In the genomic region with DNA sequence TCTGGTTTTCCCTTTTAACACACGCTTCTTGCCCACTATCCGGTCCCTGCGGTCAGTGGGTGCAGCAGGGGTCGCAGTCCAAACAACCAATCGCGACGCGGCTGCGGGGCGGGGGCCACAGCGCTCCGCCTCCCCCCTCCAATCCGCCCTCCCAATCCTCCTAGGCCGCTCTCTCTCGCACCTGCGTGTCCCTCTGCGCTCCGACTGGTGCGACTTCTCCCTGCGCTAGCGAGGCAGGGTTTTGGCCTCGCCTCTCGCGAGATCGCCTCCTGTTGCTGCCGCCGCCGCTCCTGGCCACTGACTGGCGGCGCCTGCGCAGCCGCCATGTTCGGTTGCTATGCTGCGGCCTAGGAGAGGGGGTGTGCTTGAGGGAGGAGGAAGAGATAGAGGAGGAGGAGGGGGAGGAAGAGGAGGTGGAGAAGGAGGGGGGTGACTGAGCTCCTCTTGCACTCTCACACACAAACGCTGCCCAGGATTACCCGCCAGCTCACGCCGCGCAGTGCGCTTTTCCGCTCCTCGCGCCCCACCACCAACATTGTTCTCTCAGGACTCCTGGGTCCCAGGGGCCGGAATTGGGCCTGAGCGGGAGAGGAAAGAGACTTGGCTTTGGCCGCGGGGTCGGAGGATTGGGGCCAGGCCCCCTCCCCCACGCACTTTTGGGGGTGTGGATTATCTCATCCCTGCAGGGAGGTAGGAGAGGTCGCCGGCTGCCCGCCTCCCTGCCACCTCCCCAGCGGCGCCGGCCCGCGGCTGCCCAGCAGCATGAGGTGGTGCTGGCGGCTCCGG, we compare ENCODE assay signal across 1 cellular context.
A peak's percentile ranks its signal among the peaks of the same experiment; 100 is the strongest.
TF ChIP-seq lines count a peak whose summit lies in the region.

A gene with protein sequence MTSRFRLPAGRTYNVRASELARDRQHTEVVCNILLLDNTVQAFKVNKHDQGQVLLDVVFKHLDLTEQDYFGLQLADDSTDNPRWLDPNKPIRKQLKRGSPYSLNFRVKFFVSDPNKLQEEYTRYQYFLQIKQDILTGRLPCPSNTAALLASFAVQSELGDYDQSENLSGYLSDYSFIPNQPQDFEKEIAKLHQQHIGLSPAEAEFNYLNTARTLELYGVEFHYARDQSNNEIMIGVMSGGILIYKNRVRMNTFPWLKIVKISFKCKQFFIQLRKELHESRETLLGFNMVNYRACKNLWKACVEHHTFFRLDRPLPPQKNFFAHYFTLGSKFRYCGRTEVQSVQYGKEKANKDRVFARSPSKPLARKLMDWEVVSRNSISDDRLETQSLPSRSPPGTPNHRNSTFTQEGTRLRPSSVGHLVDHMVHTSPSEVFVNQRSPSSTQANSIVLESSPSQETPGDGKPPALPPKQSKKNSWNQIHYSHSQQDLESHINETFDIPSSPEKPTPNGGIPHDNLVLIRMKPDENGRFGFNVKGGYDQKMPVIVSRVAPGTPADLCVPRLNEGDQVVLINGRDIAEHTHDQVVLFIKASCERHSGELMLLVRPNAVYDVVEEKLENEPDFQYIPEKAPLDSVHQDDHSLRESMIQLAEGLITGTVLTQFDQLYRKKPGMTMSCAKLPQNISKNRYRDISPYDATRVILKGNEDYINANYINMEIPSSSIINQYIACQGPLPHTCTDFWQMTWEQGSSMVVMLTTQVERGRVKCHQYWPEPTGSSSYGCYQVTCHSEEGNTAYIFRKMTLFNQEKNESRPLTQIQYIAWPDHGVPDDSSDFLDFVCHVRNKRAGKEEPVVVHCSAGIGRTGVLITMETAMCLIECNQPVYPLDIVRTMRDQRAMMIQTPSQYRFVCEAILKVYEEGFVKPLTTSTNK (plus strand): TSS at position 472 of the 786 bp plus-strand sequence. CDS start 49,932 bp downstream, outside the sequence.

TF ChIP-seq in HepG2, 621 proteins besides CTCF, POLR2A, EP300 and RAD21 (continued from another document and continues in another):
- TF ChIP-seq, protein P1, sequence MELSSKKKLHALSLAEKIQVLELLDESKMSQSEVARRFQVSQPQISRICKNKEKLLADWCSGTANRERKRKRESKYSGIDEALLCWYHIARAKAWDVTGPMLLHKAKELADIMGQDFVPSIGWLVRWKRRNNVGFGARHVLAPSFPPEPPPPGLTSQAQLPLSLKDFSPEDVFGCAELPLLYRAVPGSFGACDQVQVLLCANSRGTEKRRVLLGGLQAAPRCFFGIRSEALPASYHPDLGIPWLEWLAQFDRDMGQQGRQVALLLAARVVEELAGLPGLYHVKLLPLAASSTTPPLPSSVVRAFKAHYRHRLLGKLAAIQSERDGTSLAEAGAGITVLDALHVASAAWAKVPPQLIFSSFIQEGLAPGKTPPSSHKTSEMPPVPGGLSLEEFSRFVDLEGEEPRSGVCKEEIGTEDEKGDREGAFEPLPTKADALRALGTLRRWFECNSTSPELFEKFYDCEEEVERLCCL (CRISPR knock-in tag; IDR thresholded peaks at IDR 0.05; ENCODE audit: borderline replicate concordance): no peak
- TF ChIP-seq ZNF749 (CRISPR knock-in tag; IDR thresholded peaks at IDR 0.05; ENCODE audit: borderline replicate concordance) (peak; percentile 40; the same call in 1 of the 2 replicates), ZNF225 (CRISPR knock-in tag; IDR thresholded peaks at IDR 0.05) (peak; percentile 41; the same call in 1 of the 2 replicates), SMARCC2 (IDR thresholded peaks at IDR 0.05) (no peak), ZNF564 (CRISPR knock-in tag; IDR thresholded peaks at IDR 0.05) (0 out of 2 replicates have a peak, but pooled peaks have one; percentile 50), JARID2 (CRISPR knock-in tag; IDR thresholded peaks at IDR 0.05; ENCODE audit: insufficient replicate concordance) (no peak), ONECUT2 (CRISPR knock-in tag; IDR thresholded peaks at IDR 0.05) (no peak; the same call in 1 of the 2 replicates), ARID2 (CRISPR knock-in tag; IDR thresholded peaks at IDR 0.05; ENCODE audit: borderline replicate concordance) (0 out of 2 replicates have a peak, but pooled peaks have one; percentile 79), HNRNPH1 (optimal IDR thresholded peaks at IDR 0.05; ENCODE audit: low read depth, low read length) (no peak), ZNF577 (CRISPR knock-in tag; IDR thresholded peaks at IDR 0.05; ENCODE audit: borderline replicate concordance, low read depth) (no peak)
- TF ChIP-seq, protein P2, sequence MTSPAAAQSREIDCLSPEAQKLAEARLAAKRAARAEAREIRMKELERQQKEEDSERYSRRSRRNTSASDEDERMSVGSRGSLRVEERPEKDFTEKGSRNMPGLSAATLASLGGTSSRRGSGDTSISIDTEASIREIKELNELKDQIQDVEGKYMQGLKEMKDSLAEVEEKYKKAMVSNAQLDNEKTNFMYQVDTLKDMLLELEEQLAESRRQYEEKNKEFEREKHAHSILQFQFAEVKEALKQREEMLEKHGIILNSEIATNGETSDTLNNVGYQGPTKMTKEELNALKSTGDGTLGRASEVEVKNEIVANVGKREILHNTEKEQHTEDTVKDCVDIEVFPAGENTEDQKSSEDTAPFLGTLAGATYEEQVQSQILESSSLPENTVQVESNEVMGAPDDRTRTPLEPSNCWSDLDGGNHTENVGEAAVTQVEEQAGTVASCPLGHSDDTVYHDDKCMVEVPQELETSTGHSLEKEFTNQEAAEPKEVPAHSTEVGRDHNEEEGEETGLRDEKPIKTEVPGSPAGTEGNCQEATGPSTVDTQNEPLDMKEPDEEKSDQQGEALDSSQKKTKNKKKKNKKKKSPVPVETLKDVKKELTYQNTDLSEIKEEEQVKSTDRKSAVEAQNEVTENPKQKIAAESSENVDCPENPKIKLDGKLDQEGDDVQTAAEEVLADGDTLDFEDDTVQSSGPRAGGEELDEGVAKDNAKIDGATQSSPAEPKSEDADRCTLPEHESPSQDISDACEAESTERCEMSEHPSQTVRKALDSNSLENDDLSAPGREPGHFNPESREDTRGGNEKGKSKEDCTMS (CRISPR knock-in tag; conservative IDR thresholded peaks at IDR 0.05): no peak
- TF ChIP-seq, protein P3, sequence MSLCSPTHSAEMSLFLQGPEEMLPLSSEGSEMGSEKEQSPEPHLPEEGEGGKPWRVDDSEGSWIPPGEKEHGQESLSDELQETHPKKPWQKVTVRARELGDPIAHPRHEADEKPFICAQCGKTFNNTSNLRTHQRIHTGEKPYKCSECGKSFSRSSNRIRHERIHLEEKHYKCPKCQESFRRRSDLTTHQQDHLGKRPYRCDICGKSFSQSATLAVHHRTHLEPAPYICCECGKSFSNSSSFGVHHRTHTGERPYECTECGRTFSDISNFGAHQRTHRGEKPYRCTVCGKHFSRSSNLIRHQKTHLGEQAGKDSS (CRISPR knock-in tag; IDR thresholded peaks at IDR 0.05; ENCODE audit: borderline replicate concordance, low read depth): peak; percentile 40; the same call in 1 of the 2 replicates
- TF ChIP-seq, protein P4, sequence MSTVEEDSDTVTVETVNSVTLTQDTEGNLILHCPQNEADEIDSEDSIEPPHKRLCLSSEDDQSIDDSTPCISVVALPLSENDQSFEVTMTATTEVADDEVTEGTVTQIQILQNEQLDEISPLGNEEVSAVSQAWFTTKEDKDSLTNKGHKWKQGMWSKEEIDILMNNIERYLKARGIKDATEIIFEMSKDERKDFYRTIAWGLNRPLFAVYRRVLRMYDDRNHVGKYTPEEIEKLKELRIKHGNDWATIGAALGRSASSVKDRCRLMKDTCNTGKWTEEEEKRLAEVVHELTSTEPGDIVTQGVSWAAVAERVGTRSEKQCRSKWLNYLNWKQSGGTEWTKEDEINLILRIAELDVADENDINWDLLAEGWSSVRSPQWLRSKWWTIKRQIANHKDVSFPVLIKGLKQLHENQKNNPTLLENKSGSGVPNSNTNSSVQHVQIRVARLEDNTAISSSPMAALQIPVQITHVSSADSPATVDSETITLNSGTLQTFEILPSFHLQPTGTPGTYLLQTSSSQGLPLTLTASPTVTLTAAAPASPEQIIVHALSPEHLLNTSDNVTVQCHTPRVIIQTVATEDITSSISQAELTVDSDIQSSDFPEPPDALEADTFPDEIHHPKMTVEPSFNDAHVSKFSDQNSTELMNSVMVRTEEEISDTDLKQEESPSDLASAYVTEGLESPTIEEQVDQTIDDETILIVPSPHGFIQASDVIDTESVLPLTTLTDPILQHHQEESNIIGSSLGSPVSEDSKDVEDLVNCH (CRISPR knock-in tag; IDR thresholded peaks at IDR 0.05): no peak
- TF ChIP-seq, protein P5, sequence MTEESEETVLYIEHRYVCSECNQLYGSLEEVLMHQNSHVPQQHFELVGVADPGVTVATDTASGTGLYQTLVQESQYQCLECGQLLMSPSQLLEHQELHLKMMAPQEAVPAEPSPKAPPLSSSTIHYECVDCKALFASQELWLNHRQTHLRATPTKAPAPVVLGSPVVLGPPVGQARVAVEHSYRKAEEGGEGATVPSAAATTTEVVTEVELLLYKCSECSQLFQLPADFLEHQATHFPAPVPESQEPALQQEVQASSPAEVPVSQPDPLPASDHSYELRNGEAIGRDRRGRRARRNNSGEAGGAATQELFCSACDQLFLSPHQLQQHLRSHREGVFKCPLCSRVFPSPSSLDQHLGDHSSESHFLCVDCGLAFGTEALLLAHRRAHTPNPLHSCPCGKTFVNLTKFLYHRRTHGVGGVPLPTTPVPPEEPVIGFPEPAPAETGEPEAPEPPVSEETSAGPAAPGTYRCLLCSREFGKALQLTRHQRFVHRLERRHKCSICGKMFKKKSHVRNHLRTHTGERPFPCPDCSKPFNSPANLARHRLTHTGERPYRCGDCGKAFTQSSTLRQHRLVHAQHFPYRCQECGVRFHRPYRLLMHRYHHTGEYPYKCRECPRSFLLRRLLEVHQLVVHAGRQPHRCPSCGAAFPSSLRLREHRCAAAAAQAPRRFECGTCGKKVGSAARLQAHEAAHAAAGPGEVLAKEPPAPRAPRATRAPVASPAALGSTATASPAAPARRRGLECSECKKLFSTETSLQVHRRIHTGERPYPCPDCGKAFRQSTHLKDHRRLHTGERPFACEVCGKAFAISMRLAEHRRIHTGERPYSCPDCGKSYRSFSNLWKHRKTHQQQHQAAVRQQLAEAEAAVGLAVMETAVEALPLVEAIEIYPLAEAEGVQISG (CRISPR knock-in tag; IDR thresholded peaks at IDR 0.05): peak; percentile 94
- TF ChIP-seq, protein P6, sequence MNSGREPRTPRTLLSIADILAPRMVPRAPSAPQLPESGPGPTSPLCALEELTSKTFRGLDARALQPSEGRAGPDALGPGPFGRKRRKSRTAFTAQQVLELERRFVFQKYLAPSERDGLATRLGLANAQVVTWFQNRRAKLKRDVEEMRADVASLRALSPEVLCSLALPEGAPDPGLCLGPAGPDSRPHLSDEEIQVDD (CRISPR knock-in tag; IDR thresholded peaks at IDR 0.05; ENCODE audit: borderline replicate concordance): 0 out of 2 replicates have a peak, but pooled peaks have one; percentile 35
- TF ChIP-seq, protein P7, sequence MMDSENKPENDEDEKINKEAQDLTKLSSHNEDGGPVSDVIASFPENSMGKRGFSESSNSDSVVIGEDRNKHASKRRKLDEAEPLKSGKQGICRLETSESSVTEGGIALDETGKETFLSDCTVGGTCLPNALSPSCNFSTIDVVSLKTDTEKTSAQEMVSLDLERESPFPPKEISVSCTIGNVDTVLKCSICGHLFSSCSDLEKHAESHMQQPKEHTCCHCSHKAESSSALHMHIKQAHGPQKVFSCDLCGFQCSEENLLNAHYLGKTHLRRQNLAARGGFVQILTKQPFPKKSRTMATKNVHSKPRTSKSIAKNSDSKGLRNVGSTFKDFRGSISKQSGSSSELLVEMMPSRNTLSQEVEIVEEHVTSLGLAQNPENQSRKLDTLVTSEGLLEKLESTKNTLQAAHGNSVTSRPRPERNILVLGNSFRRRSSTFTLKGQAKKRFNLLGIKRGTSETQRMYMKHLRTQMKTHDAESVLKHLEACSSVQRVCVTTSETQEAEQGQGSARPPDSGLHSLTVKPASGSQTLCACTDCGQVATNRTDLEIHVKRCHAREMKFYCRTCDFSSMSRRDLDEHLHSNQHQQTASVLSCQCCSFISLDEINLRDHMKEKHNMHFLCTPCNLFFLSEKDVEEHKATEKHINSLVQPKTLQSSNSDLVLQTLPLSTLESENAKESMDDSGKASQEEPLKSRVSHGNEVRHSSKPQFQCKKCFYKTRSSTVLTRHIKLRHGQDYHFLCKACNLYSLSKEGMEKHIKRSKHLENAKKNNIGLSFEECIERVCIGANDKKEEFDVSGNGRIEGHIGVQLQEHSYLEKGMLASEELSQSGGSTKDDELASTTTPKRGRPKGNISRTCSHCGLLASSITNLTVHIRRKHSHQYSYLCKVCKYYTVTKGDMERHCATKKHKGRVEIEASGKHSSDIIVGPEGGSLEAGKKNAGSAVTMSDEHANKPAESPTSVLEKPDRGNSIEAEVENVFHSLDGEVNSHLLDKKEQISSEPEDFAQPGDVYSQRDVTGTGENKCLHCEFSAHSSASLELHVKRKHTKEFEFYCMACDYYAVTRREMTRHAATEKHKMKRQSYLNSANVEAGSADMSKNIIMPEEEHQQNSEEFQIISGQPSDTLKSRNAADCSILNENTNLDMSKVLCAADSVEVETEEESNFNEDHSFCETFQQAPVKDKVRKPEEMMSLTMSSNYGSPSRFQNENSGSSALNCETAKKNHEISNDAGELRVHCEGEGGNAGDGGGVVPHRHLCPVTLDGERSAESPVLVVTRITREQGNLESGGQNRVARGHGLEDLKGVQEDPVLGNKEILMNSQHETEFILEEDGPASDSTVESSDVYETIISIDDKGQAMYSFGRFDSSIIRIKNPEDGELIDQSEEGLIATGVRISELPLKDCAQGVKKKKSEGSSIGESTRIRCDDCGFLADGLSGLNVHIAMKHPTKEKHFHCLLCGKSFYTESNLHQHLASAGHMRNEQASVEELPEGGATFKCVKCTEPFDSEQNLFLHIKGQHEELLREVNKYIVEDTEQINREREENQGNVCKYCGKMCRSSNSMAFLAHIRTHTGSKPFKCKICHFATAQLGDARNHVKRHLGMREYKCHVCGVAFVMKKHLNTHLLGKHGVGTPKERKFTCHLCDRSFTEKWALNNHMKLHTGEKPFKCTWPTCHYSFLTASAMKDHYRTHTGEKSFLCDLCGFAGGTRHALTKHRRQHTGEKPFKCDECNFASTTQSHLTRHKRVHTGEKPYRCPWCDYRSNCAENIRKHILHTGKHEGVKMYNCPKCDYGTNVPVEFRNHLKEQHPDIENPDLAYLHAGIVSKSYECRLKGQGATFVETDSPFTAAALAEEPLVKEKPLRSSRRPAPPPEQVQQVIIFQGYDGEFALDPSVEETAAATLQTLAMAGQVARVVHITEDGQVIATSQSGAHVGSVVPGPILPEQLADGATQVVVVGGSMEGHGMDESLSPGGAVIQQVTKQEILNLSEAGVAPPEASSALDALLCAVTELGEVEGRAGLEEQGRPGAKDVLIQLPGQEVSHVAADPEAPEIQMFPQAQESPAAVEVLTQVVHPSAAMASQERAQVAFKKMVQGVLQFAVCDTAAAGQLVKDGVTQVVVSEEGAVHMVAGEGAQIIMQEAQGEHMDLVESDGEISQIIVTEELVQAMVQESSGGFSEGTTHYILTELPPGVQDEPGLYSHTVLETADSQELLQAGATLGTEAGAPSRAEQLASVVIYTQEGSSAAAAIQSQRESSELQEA (CRISPR knock-in tag; IDR thresholded peaks at IDR 0.05; ENCODE audit: not compliant biosample characterization): peak; percentile 86
- TF ChIP-seq, protein P8, sequence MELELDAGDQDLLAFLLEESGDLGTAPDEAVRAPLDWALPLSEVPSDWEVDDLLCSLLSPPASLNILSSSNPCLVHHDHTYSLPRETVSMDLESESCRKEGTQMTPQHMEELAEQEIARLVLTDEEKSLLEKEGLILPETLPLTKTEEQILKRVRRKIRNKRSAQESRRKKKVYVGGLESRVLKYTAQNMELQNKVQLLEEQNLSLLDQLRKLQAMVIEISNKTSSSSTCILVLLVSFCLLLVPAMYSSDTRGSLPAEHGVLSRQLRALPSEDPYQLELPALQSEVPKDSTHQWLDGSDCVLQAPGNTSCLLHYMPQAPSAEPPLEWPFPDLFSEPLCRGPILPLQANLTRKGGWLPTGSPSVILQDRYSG (CRISPR knock-in tag; IDR thresholded peaks at IDR 0.05): peak; percentile 82; the same call in 1 of the 2 replicates
